In genomic region chr1:175287849-175288248, GRCh38 we compare ENCODE assay signal across 13 cellular contexts.
DNase-seq lines count a peak whose midpoint lies in the region; ATAC-seq and TF ChIP-seq lines count a peak whose summit lies in the region.
"Had no signal": no experiment of that assay in that cellular context is flagged by ENCODE, and none has a peak within 500 bp of the region (broad histone marks: within the 10 kb centered on the region; RNA-seq: fewer than 3 reads in every experiment).

No MANE protein-coding gene starts in this region.

- intact Hi-C loops in activated CD8-positive, alpha-beta T cell treated with anti-CD3 and anti-CD28 coated beads for 36 hours (cut with micrococcal nuclease) = no loop called here
- intact Hi-C loops in sigmoid colon (cut with DNase I) = no loop called here

- H3K9me3 Mint-ChIP-seq in activated CD8-positive, alpha-beta T cell treated with anti-CD3 and anti-CD28 coated beads for 36 hours = no peaks in the 10 kb centered on the region
- H3K9me3 Mint-ChIP-seq in activated CD8-positive, alpha-beta T cell treated with anti-CD3 and anti-CD28 coated beads, Interleukin-2, amount 10 ng/mL, durations not matched to agents 7 days and 5 days (ENCODE audit: insufficient read depth) = peaks cover 6% of the 10 kb centered on the region
- H3K9me3 Mint-ChIP-seq: stimulated activated effector memory CD8-positive, alpha-beta T cell treated with anti-CD3 and anti-CD28 coated beads, Interleukin-12 subunit alpha, Interleukin-12 subunit beta, amount 100 ng/mL, for 72 hours had no signal

- TF ChIP-seq POLR2A in sigmoid colon (IDR thresholded peaks at IDR 0.05) = no peak

- no peak overlapping the region for H3K4me3 ChIP-seq in sigmoid colon

- no peak for TF ChIP-seq CTCF in activated CD8-positive, alpha-beta T cell treated with anti-CD3 and anti-CD28 coated beads for 36 hours (IDR thresholded peaks at IDR 0.05)
- TF ChIP-seq CTCF in sigmoid colon (IDR thresholded peaks at IDR 0.05) = no peak

- CTCF ChIA-PET in activated CD8-positive, alpha-beta T cell treated with anti-CD3 and anti-CD28 coated beads for 36 hours (lab: Charles Lee) = interaction anchor here (0.7 to 2.1 kb wide), 6 partner anchors 9 to 141 kb away, joined by 3 to 6 read pairs (median 5); no protein-coding TSS in a partner anchor
- CTCF ChIA-PET in activated CD8-positive, alpha-beta T cell treated with anti-CD3 and anti-CD28 coated beads, Interleukin-2, amount 10 ng/mL, durations not matched to agents 7 days and 5 days (lab: Charles Lee) = interaction anchor here (0.9 to 1.9 kb wide), 4 partner anchors 29 to 136 kb away, joined by 3 to 7 read pairs (median 4); no protein-coding TSS in a partner anchor

- WGBS in sigmoid colon, 2 donors = 47 to 51% methylated on average over 2 of the region's 2 CpGs

- H3K27me3 ChIP-seq in sigmoid colon = no peaks in the 10 kb centered on the region

- DNase-seq in activated CD8-positive, alpha-beta T cell treated with anti-CD3 and anti-CD28 coated beads for 36 hours = no peak
- DNase-seq in activated CD8-positive, alpha-beta T cell treated with anti-CD3 and anti-CD28 coated beads, Interleukin-2, amount 10 ng/mL, durations not matched to agents 7 days and 5 days = no peak
- DNase-seq in sigmoid colon (no peak), NCI-H2081 treated with DMSO at 0.1 percent for 48 hours (lab: John Stamatoyannopoulos, UW) (no peak), NCI-H146 (lab: John Stamatoyannopoulos, UW) (no peak)
- DNase-seq: activated CD4-positive, CD25-positive, alpha-beta regulatory T cell treated with anti-CD3 and anti-CD28 coated beads, Interleukin-2, amount 50 U/mL, for 72 hours; nephron progenitor cell; stimulated activated CD4-positive, alpha-beta T cell treated with anti-CD3 and anti-CD28 coated beads, Interleukin-12 subunit alpha, Interleukin-12 subunit beta, amount 100 ng/mL, for 4 hours had no signal

- H3K4me1 Mint-ChIP-seq in activated CD8-positive, alpha-beta T cell treated with anti-CD3 and anti-CD28 coated beads for 36 hours (ENCODE audit: low read depth) = peaks cover 14% of the 10 kb centered on the region
- peaks cover 15% of the 10 kb centered on the region for H3K4me1 Mint-ChIP-seq in activated CD8-positive, alpha-beta T cell treated with anti-CD3 and anti-CD28 coated beads, Interleukin-2, amount 10 ng/mL, durations not matched to agents 7 days and 5 days (ENCODE audit: low read depth)
- H3K4me1 Mint-ChIP-seq: nephron progenitor cell had no signal

- peak overlapping the region; percentile 40 for H3K27ac Mint-ChIP-seq in activated CD8-positive, alpha-beta T cell treated with anti-CD3 and anti-CD28 coated beads for 36 hours
- no peak overlapping the region for H3K27ac Mint-ChIP-seq in activated CD8-positive, alpha-beta T cell treated with anti-CD3 and anti-CD28 coated beads, Interleukin-2, amount 10 ng/mL, durations not matched to agents 7 days and 5 days
- H3K27ac Mint-ChIP-seq: activated naive CD8-positive, alpha-beta T cell; nephron progenitor cell; stimulated activated effector memory CD8-positive, alpha-beta T cell treated with anti-CD3 and anti-CD28 coated beads, Interleukin-12 subunit alpha, Interleukin-12 subunit beta, amount 100 ng/mL, for 72 hours had no signal

- peak overlapping the region in 3 of 4 donors; percentile 5 to 28 (median 25) for H3K27ac ChIP-seq in sigmoid colon

- no peaks in the 10 kb centered on the region for H3K4me1 ChIP-seq in sigmoid colon

- no peak for ATAC-seq in activated CD8-positive, alpha-beta T cell treated with anti-CD3 and anti-CD28 coated beads for 36 hours
- no peak for ATAC-seq in activated CD8-positive, alpha-beta T cell treated with anti-CD3 and anti-CD28 coated beads, Interleukin-2, amount 10 ng/mL, durations not matched to agents 7 days and 5 days
- peak; percentile 33 for ATAC-seq in HG02610 (IDR thresholded peaks at IDR 0.05; ENCODE audit: unreplicated experiment)
- peak; percentile 41 for ATAC-seq in HG03520 (IDR thresholded peaks at IDR 0.05; ENCODE audit: unreplicated experiment)
- no peak for ATAC-seq in HG02970 (IDR thresholded peaks at IDR 0.05; ENCODE audit: low FRiP score, unreplicated experiment)

- no peaks in the 10 kb centered on the region for H3K36me3 ChIP-seq in sigmoid colon

- H3K9me3 ChIP-seq in sigmoid colon = no peaks in the 10 kb centered on the region

- peaks cover 3% of the 10 kb centered on the region for H3K27me3 Mint-ChIP-seq in activated CD8-positive, alpha-beta T cell treated with anti-CD3 and anti-CD28 coated beads for 36 hours
- H3K27me3 Mint-ChIP-seq in activated CD8-positive, alpha-beta T cell treated with anti-CD3 and anti-CD28 coated beads, Interleukin-2, amount 10 ng/mL, durations not matched to agents 7 days and 5 days (ENCODE audit: low read depth) = peaks cover 14% of the 10 kb centered on the region

- H3K36me3 Mint-ChIP-seq in activated CD8-positive, alpha-beta T cell treated with anti-CD3 and anti-CD28 coated beads for 36 hours (ENCODE audit: low read depth) = no peaks in the 10 kb centered on the region
- H3K36me3 Mint-ChIP-seq in activated CD8-positive, alpha-beta T cell treated with anti-CD3 and anti-CD28 coated beads, Interleukin-2, amount 10 ng/mL, durations not matched to agents 7 days and 5 days (ENCODE audit: low read depth) = peaks cover 7% of the 10 kb centered on the region
- H3K36me3 Mint-ChIP-seq: activated naive CD8-positive, alpha-beta T cell; stimulated activated effector memory CD8-positive, alpha-beta T cell treated with anti-CD3 and anti-CD28 coated beads, Interleukin-12 subunit alpha, Interleukin-12 subunit beta, amount 100 ng/mL, for 72 hours had no signal

- POLR2A ChIA-PET in activated CD8-positive, alpha-beta T cell treated with anti-CD3 and anti-CD28 coated beads for 36 hours (lab: Charles Lee) = interaction anchor here (0.8 kb wide), 1 partner anchor 92 kb away, joined by 3 read pairs; no protein-coding TSS in a partner anchor
- POLR2A ChIA-PET in activated CD8-positive, alpha-beta T cell treated with anti-CD3 and anti-CD28 coated beads, Interleukin-2, amount 10 ng/mL, durations not matched to agents 7 days and 5 days (lab: Charles Lee) = no interaction called here

- TF ChIP-seq EP300 in sigmoid colon (IDR thresholded peaks at IDR 0.05) = no peak

- H3K4me3 Mint-ChIP-seq in activated CD8-positive, alpha-beta T cell treated with anti-CD3 and anti-CD28 coated beads for 36 hours = no peak overlapping the region
- H3K4me3 Mint-ChIP-seq in activated CD8-positive, alpha-beta T cell treated with anti-CD3 and anti-CD28 coated beads, Interleukin-2, amount 10 ng/mL, durations not matched to agents 7 days and 5 days = no peak overlapping the region
- H3K4me3 Mint-ChIP-seq: activated naive CD8-positive, alpha-beta T cell; nephron progenitor cell; stimulated activated effector memory CD8-positive, alpha-beta T cell treated with anti-CD3 and anti-CD28 coated beads, Interleukin-12 subunit alpha, Interleukin-12 subunit beta, amount 100 ng/mL, for 72 hours had no signal

Comparison
In these comparisons a context has a peak if more than half of its experiments do, and no peak if none do; other contexts are left out.
1. ATAC-seq: peak in HG02610 (single experiment) and HG03520 (single experiment); none in activated CD8-positive, alpha-beta T cell treated with anti-CD3 and anti-CD28 coated beads for 36 hours (single experiment), activated CD8-positive, alpha-beta T cell treated with anti-CD3 and anti-CD28 coated beads, Interleukin-2, amount 10 ng/mL, durations not matched to agents 7 days and 5 days (single experiment) and HG02970 (single experiment).